ENCODE assay signal across 1 cellular context in the genomic region with DNA sequence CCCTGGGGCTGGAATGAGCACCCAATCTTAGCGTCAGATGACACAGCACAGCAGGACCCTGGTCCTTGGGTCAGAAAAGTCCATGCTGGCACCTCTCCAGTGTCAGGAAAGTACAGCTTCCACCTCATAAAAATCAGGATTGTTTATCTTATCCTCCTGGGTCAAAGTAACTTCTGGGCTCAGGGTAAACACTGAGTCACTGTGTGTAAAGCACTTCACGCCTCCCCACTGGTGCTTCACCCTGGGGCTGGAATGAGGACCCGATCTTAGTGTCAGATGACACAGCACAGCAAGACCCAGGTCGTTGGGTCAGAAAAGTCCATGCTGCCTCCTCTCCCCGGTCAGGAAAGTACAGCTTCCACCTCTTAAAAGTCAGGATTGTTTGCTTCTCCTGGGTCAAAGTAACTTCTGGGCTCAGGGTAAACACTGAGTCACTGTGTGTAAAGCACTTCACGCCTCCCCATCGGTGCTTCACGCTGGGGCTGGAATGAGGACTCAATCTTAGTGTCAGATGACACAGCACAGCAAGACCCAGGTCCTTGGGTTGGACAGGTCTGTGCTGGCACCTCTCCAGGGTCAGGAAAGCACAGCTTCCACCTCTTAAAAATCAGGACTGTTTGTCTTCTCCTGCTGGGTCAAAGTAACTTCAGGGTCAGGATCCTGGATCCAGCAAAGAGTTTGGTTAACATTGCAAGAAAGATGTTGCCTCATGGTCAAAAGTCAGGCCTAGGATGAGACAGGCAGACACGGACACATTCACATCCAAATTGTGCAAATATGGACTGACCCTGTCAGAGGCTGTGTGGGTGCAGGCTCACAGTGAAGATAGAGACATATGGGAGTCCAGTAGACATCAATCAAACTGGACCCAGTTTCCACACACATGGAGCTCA.
TF ChIP-seq lines count a peak whose summit lies in the region.

No MANE protein-coding gene starts in this region.

TF ChIP-seq in GM23338, 12 proteins besides CTCF, POLR2A, EP300 and RAD21 (continued from another document):
- TF ChIP-seq, protein P1, sequence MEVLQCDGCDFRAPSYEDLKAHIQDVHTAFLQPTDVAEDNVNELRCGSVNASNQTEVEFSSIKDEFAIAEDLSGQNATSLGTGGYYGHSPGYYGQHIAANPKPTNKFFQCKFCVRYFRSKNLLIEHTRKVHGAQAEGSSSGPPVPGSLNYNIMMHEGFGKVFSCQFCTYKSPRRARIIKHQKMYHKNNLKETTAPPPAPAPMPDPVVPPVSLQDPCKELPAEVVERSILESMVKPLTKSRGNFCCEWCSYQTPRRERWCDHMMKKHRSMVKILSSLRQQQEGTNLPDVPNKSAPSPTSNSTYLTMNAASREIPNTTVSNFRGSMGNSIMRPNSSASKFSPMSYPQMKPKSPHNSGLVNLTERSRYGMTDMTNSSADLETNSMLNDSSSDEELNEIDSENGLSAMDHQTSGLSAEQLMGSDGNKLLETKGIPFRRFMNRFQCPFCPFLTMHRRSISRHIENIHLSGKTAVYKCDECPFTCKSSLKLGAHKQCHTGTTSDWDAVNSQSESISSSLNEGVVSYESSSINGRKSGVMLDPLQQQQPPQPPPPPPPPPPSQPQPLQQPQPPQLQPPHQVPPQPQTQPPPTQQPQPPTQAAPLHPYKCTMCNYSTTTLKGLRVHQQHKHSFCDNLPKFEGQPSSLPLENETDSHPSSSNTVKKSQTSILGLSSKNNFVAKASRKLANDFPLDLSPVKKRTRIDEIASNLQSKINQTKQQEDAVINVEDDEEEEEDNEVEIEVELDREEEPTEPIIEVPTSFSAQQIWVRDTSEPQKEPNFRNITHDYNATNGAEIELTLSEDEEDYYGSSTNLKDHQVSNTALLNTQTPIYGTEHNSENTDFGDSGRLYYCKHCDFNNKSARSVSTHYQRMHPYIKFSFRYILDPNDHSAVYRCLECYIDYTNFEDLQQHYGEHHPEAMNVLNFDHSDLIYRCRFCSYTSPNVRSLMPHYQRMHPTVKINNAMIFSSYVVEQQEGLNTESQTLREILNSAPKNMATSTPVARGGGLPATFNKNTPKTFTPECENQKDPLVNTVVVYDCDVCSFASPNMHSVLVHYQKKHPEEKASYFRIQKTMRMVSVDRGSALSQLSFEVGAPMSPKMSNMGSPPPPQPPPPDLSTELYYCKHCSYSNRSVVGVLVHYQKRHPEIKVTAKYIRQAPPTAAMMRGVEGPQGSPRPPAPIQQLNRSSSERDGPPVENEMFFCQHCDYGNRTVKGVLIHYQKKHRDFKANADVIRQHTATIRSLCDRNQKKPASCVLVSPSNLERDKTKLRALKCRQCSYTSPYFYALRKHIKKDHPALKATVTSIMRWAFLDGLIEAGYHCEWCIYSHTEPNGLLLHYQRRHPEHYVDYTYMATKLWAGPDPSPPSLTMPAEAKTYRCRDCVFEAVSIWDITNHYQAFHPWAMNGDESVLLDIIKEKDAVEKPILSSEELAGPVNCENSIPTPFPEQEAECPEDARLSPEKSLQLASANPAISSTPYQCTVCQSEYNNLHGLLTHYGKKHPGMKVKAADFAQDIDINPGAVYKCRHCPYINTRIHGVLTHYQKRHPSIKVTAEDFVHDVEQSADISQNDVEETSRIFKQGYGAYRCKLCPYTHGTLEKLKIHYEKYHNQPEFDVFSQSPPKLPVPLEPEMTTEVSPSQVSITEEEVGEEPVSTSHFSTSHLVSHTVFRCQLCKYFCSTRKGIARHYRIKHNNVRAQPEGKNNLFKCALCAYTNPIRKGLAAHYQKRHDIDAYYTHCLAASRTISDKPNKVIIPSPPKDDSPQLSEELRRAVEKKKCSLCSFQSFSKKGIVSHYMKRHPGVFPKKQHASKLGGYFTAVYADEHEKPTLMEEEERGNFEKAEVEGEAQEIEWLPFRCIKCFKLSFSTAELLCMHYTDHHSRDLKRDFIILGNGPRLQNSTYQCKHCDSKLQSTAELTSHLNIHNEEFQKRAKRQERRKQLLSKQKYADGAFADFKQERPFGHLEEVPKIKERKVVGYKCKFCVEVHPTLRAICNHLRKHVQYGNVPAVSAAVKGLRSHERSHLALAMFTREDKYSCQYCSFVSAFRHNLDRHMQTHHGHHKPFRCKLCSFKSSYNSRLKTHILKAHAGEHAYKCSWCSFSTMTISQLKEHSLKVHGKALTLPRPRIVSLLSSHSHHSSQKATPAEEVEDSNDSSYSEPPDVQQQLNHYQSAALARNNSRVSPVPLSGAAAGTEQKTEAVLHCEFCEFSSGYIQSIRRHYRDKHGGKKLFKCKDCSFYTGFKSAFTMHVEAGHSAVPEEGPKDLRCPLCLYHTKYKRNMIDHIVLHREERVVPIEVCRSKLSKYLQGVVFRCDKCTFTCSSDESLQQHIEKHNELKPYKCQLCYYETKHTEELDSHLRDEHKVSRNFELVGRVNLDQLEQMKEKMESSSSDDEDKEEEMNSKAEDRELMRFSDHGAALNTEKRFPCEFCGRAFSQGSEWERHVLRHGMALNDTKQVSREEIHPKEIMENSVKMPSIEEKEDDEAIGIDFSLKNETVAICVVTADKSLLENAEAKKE (CRISPR knock-in tag; IDR thresholded peaks at IDR 0.05): no peak
- TF ChIP-seq EZH2phosphoT487 (IDR thresholded peaks at IDR 0.05; ENCODE audit: unreplicated experiment): no peak
- TF ChIP-seq, protein P2, sequence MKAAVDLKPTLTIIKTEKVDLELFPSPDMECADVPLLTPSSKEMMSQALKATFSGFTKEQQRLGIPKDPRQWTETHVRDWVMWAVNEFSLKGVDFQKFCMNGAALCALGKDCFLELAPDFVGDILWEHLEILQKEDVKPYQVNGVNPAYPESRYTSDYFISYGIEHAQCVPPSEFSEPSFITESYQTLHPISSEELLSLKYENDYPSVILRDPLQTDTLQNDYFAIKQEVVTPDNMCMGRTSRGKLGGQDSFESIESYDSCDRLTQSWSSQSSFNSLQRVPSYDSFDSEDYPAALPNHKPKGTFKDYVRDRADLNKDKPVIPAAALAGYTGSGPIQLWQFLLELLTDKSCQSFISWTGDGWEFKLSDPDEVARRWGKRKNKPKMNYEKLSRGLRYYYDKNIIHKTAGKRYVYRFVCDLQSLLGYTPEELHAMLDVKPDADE (IDR thresholded peaks at IDR 0.05): no peak
- TF ChIP-seq POLR2AphosphoS5 (IDR thresholded peaks at IDR 0.05; ENCODE audit: low read depth): no peak
- no peak for TF ChIP-seq STAT1 (IDR thresholded peaks at IDR 0.05; ENCODE audit: unreplicated experiment)
- TF ChIP-seq ZNF331 (CRISPR knock-in tag; IDR thresholded peaks at IDR 0.05; ENCODE audit: low read depth): no peak
TF ChIP-seq in GM23338: peak in this region for 0.
